In the genomic region with DNA sequence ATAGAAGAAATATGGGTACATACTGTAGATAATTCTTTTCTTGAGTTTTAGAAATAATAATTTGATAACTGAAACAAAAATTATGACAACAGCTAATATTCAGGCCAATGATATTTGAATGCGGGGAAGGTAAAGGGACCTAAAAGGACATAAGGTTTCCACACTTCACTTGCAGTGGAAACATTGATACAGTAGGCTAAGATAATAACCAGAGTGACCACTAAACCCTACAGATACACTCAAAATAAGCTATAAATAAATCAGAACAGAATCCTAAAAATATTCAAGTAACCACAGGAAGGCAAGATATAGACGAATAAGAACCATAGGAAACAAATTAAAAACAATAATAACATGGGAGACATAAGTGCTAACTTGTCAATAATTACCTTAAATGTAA, we compare ENCODE assay signal across 28 cellular contexts.
"Had no signal": no experiment of that assay in that cellular context is flagged by ENCODE, and none has a peak within 500 bp of the region (broad histone marks: within the 10 kb centered on the region; RNA-seq: fewer than 3 reads in every experiment).

No MANE protein-coding gene starts in this region.

- H3K4me3 ChIP-seq: lower lobe of right lung, neural progenitor cell, psoas muscle, right lobe of liver, skin epidermis, stomach, testis, thyroid gland, transverse colon, upper lobe of left lung, vagina had no signal

- H3K27ac ChIP-seq: lower lobe of right lung, neural progenitor cell, neutrophil, parathyroid adenoma, psoas muscle, right lobe of liver, skin epidermis, stomach, testis, thyroid gland, transverse colon, upper lobe of left lung, vagina had no signal

- H3K9me3 ChIP-seq: lower lobe of right lung, neutrophil, psoas muscle, right lobe of liver, stomach, testis, thyroid gland, transverse colon, upper lobe of left lung, vagina had no signal

- ATAC-seq: lower lobe of right lung; natural killer cell; psoas muscle; right lobe of liver; stimulated activated naive B cell treated with anti-CD40 and anti-IgM and Interleukin-4, amounts not matched to agents 10 μg/mL and 1 μg/mL and 100 μg/mL, for 72 hours; stimulated activated naive CD8-positive, alpha-beta T cell treated with anti-CD3 and anti-CD28 coated beads, Interleukin-15, Interleukin-2, amounts not matched to agents 100 U/mL and 50 U/mL, for 24 hours had no signal

- H3K27me3 ChIP-seq: neural progenitor cell, right lobe of liver, stomach, testis, thyroid gland, transverse colon, upper lobe of left lung, vagina had no signal

- H3K79me2 ChIP-seq: parathyroid adenoma had no signal

- H3K9ac ChIP-seq: neural progenitor cell, parathyroid adenoma had no signal

- DNase-seq: hypothalamus; immature natural killer cell; kidney; lower lobe of right lung; mammary epithelial cell; mesenchymal stem cell; naive B cell; natural killer cell; nephron progenitor cell; occipital lobe; psoas muscle; right lobe of liver; stimulated activated CD4-positive, alpha-beta T cell treated with anti-CD3 and anti-CD28 coated beads, Interleukin-12 subunit alpha, Interleukin-12 subunit beta, amount 100 ng/mL, for 4 hours; stimulated activated CD4-positive, alpha-beta T cell treated with anti-CD3 and anti-CD28 coated beads, Interleukin-15, amount 100 ng/mL, for 24 hours; stimulated activated CD4-positive, alpha-beta T cell treated with anti-CD3 and anti-CD28 coated beads, Interleukin-2, amount 100 ng/mL, for 24 hours; stimulated activated CD4-positive, alpha-beta T cell treated with anti-CD3 and anti-CD28 coated beads, Interleukin-4, amount 100 ng/mL, for 1 hour; stimulated activated naive B cell treated with anti-CD40 and anti-IgM and Interleukin-4, amounts not matched to agents 10 μg/mL and 1 μg/mL and 100 μg/mL, for 72 hours; stimulated activated naive CD8-positive, alpha-beta T cell treated with anti-CD3 and anti-CD28 coated beads, Interleukin-15, Interleukin-2, amounts not matched to agents 100 U/mL and 50 U/mL, for 24 hours; stomach; testis; thyroid gland; transverse colon; upper lobe of left lung had no signal

- H2AFZ ChIP-seq: neural progenitor cell, parathyroid adenoma had no signal

- H3K4me1 ChIP-seq: neural progenitor cell, parathyroid adenoma, testis, thyroid gland had no signal

- H3K36me3 ChIP-seq: lower lobe of right lung, neural progenitor cell, neutrophil, right lobe of liver, stomach, thyroid gland, transverse colon, upper lobe of left lung, vagina had no signal

- H3K4me2 ChIP-seq: neural progenitor cell had no signal
